Comparison of ENCODE assay signal across 26 cellular contexts in the genomic region with DNA sequence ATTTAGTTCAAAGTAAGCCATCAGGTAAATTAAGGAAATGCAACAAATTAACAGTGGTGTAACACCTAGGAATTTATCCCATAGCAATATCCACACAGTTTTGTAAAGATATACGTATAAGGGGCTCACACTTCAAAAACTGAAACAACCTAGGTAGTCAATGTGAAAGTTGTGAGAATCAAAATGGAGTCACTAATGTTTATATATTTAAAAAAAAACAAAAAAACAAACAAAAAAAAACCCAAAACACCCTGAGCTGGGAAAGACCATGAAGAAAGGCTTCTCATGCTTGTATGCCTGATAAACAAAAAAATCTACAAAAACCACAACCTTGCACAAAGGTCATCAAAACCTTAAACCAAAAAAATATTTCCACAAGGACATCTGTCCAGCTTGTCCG.
"Had no signal": no experiment of that assay in that cellular context is flagged by ENCODE, and none has a peak within 500 bp of the region (broad histone marks: within the 10 kb centered on the region; RNA-seq: fewer than 3 reads in every experiment).

No MANE protein-coding gene starts in this region.

- FAIRE-seq: colon, endothelial cell of umbilical vein, urothelium cell line had no signal

- H3K9me3 ChIP-seq: esophagus muscularis mucosa, gastroesophageal sphincter, heart left ventricle, left lung, prostate gland, right atrium auricular region, sigmoid colon, testis, tibial artery, upper lobe of left lung had no signal

- H3K27me3 ChIP-seq: dorsolateral prefrontal cortex, esophagus muscularis mucosa, foreskin keratinocyte, gastroesophageal sphincter, heart left ventricle, hepatocyte, left lung, right atrium auricular region, sigmoid colon, testis, tibial artery, upper lobe of left lung had no signal

- H3K4me3 ChIP-seq: dorsolateral prefrontal cortex, esophagus muscularis mucosa, gastroesophageal sphincter, heart left ventricle, hepatocyte, left lung, prostate gland, right atrium auricular region, sigmoid colon, testis, tibial artery, upper lobe of left lung had no signal

- H3K36me3 ChIP-seq: prostate gland had no signal

- H3K27ac Mint-ChIP-seq: nephron progenitor cell; stimulated activated effector memory CD8-positive, alpha-beta T cell treated with anti-CD3 and anti-CD28 coated beads, Interleukin-12 subunit alpha, Interleukin-12 subunit beta, amount 100 ng/mL, for 72 hours had no signal

- H3K4me3 Mint-ChIP-seq: naive thymus-derived CD8-positive, alpha-beta T cell; nephron progenitor cell; stimulated activated effector memory CD8-positive, alpha-beta T cell treated with anti-CD3 and anti-CD28 coated beads, Interleukin-12 subunit alpha, Interleukin-12 subunit beta, amount 100 ng/mL, for 72 hours had no signal

- H3K4me1 Mint-ChIP-seq: nephron progenitor cell had no signal

- H3K9me3 Mint-ChIP-seq: naive thymus-derived CD8-positive, alpha-beta T cell; nephron progenitor cell; stimulated activated effector memory CD8-positive, alpha-beta T cell treated with anti-CD3 and anti-CD28 coated beads, Interleukin-12 subunit alpha, Interleukin-12 subunit beta, amount 100 ng/mL, for 72 hours had no signal

- H3K27ac ChIP-seq: esophagus muscularis mucosa, foreskin keratinocyte, gastroesophageal sphincter, heart left ventricle, left lung, prostate gland, right atrium auricular region, sigmoid colon, testis, tibial artery, upper lobe of left lung had no signal

- DNase-seq: dorsolateral prefrontal cortex; effector CD4-positive, alpha-beta T cell; foreskin keratinocyte; heart left ventricle; left cardiac atrium; left lung; naive thymus-derived CD8-positive, alpha-beta T cell; nephron progenitor cell; nucleus accumbens; sigmoid colon; stimulated activated CD4-positive, alpha-beta T cell treated with anti-CD3 and anti-CD28 coated beads, Interleukin-2, amount 100 ng/mL, for 24 hours; stimulated activated CD4-positive, alpha-beta T cell treated with anti-CD3 and anti-CD28 coated beads, Interleukin-4, amount 100 ng/mL, for 24 hours; stimulated activated naive CD8-positive, alpha-beta T cell treated with anti-CD3 and anti-CD28 coated beads, Interleukin-15, Interleukin-2, amounts not matched to agents 100 U/mL and 50 U/mL, for 24 hours; substantia nigra; testis; tibial artery; upper lobe of left lung had no signal

- H3K4me1 ChIP-seq: foreskin keratinocyte, left lung, prostate gland, sigmoid colon, testis had no signal

- H3K27me3 Mint-ChIP-seq: naive thymus-derived CD8-positive, alpha-beta T cell had no signal

- ATAC-seq: foreskin keratinocyte; gastroesophageal sphincter; left cardiac atrium; left lung; naive thymus-derived CD8-positive, alpha-beta T cell; stimulated activated effector memory CD8-positive, alpha-beta T cell treated with anti-CD3 and anti-CD28 coated beads, Interleukin-12 subunit alpha, Interleukin-12 subunit beta, amount 100 ng/mL, for 72 hours; stimulated activated naive CD8-positive, alpha-beta T cell treated with anti-CD3 and anti-CD28 coated beads, Interleukin-15, Interleukin-2, amounts not matched to agents 100 U/mL and 50 U/mL, for 24 hours had no signal
